Comparison of ENCODE assay signal across 1 cellular context in genomic region chr11:68440254-68440653, GRCh38.
TF ChIP-seq lines count a peak whose summit lies in the region.

No MANE protein-coding gene starts in this region.

TF ChIP-seq in HepG2, 621 proteins besides CTCF, POLR2A, EP300 and RAD21:
- TF ChIP-seq NFKBIZ (CRISPR knock-in tag; IDR thresholded peaks at IDR 0.05): no peak
- no peak for TF ChIP-seq ZNF101 (CRISPR knock-in tag; IDR thresholded peaks at IDR 0.05; ENCODE audit: borderline replicate concordance, low read depth)
- peak; percentile 69 for TF ChIP-seq RBM22 (optimal IDR thresholded peaks at IDR 0.05; ENCODE audit: low read length)
